27 cellular contexts compared by ENCODE assay signal in the genomic region with DNA sequence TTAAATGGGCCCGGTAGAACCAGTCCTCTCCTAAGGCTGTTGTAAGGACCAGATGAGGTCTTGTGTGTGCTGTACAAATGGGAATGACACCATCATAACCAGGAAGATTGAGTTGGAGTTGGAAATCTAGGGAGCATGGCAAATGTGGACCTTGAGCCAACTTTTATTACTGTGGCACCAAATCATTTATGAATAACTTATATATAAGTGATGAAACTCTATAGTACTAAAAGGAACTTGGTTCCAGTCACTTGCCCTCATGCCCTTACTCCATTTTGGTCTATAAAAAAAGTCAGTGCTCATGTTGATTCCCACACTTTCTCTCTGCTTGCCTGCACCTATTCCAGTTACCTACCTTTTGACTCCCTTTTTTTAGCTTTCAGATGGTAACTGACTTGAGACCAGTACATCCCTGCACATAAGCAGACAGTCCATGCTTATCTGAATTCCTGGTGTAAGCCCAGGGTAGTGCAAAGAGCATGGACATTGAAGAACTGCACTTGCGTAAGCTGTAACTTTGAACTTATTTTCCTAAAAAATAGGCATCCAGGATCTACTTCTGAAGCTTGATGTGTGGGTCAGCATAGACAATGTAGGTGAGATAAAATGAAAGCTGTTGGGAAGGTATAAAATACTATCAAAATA.
DNase-seq lines count a peak whose midpoint lies in the region; ATAC-seq and TF ChIP-seq lines count a peak whose summit lies in the region.
"Had no signal": no experiment of that assay in that cellular context is flagged by ENCODE, and none has a peak within 500 bp of the region (broad histone marks: within the 10 kb centered on the region; RNA-seq: fewer than 3 reads in every experiment).

No MANE protein-coding gene starts in this region.

- no peaks in the 10 kb centered on the region for H3K9me3 ChIP-seq in Caco-2
- H3K9me3 ChIP-seq in ascending aorta: no peaks in the 10 kb centered on the region
- H3K9me3 ChIP-seq in stomach smooth muscle (ENCODE audit: control insufficient read depth in 2 of 2, low read length in 2 of 2): no peaks in the 10 kb centered on the region
- H3K9me3 ChIP-seq: adrenal gland, BLaER1, thyroid gland had no signal

- H3K27me3 ChIP-seq in Caco-2 (replicated peaks; ENCODE audit: control insufficient read depth, insufficient read depth, low read length) (no peaks in the 10 kb centered on the region), ascending aorta (no peaks in the 10 kb centered on the region), stomach smooth muscle (ENCODE audit: control insufficient read depth in 1 of 2, insufficient read depth in 2 of 2, low read length in 2 of 2) (no peaks in the 10 kb centered on the region)
- H3K27me3 ChIP-seq: adrenal gland, BLaER1, thyroid gland had no signal

- no peak overlapping the region for H3K4me3 Mint-ChIP-seq in Caco-2 (ENCODE audit: unreplicated experiment)
- no peak overlapping the region for H3K4me3 Mint-ChIP-seq in mesothelial cell of epicardium
- no peak overlapping the region for H3K4me3 Mint-ChIP-seq in natural killer cell treated with Interleukin-12 subunit alpha and Interleukin-12 subunit beta and Interleukin-15 and Interleukin-18, amount 100 ng/mL, for 72 hours
- H3K4me3 Mint-ChIP-seq: naive thymus-derived CD8-positive, alpha-beta T cell had no signal

- no peak overlapping the region for H3K9ac ChIP-seq in stomach smooth muscle (ENCODE audit: low read length in 2 of 2)
- H3K9ac ChIP-seq: BLaER1 had no signal

- DNase-seq in Caco-2 (no peak), ascending aorta (ENCODE audit: low spot score in 2 of 2) (no peak), mesothelial cell of epicardium (ENCODE audit: low spot score in 2 of 2, unreplicated experiment in 2 of 2) (no peak), 8988T (no peak), NCI-H2107 treated with DMSO at 0.1 percent for 48 hours (lab: John Stamatoyannopoulos, UW; ENCODE audit: unreplicated experiment) (no peak)
- DNase-seq in natural killer cell treated with Interleukin-12 subunit alpha and Interleukin-12 subunit beta and Interleukin-15 and Interleukin-18, amount 100 ng/mL, for 72 hours (ENCODE audit: low spot score): no peak
- DNase-seq: activated CD4-positive, alpha-beta T cell treated with anti-CD3 and anti-CD28 coated beads for 48 hours; activated naive CD4-positive, alpha-beta T cell; activated T-cell treated with anti-CD3 and anti-CD28 coated beads, Interleukin-2, amount 50 U/mL, for 48 hours; COR-L47; DMS79; GOT3; naive thymus-derived CD8-positive, alpha-beta T cell; NCI-H1048; NCI-H1930; NCI-H345; NCI-H774; stimulated activated CD4-positive, alpha-beta T cell treated with anti-CD3 and anti-CD28 coated beads, Interleukin-12 subunit alpha, Interleukin-12 subunit beta, amount 100 ng/mL, for 4 hours; stimulated activated CD4-positive, alpha-beta T cell treated with anti-CD3 and anti-CD28 coated beads, Interleukin-4, amount 100 ng/mL, for 4 hours; stimulated activated naive CD4-positive, alpha-beta T cell treated with Interleukin-2 at 50 U/mL for 16 hours; thyroid gland had no signal

- no peaks in the 10 kb centered on the region for H3K27me3 Mint-ChIP-seq in Caco-2 (ENCODE audit: insufficient read depth, unreplicated experiment)
- no peaks in the 10 kb centered on the region for H3K27me3 Mint-ChIP-seq in mesothelial cell of epicardium (ENCODE audit: low read depth)
- H3K27me3 Mint-ChIP-seq in natural killer cell treated with Interleukin-12 subunit alpha and Interleukin-12 subunit beta and Interleukin-15 and Interleukin-18, amount 100 ng/mL, for 72 hours: peaks cover 27 to 53% of the 10 kb centered on the region in 2 donors

- H3K4me1 ChIP-seq in Caco-2 (peaks cover 67% of the 10 kb centered on the region), ascending aorta (peaks cover 0 to 57% of the 10 kb centered on the region in 2 donors), stomach smooth muscle (ENCODE audit: control insufficient read depth, insufficient read depth, low read length) (peaks cover 53% of the 10 kb centered on the region)
- H3K4me1 ChIP-seq: BLaER1 had no signal

- H3K27ac ChIP-seq in ascending aorta: peak overlapping the region; percentile 80 to 82
- H3K27ac ChIP-seq in stomach smooth muscle (ENCODE audit: low read length): peak overlapping the region; percentile 24
- H3K27ac ChIP-seq: BLaER1, HL-60, SK-N-MC had no signal

- no peak for ATAC-seq in HG03354 (IDR thresholded peaks at IDR 0.05; ENCODE audit: poor library complexity, severe bottlenecking, unreplicated experiment)
- no peak for ATAC-seq in natural killer cell treated with Interleukin-12 subunit alpha and Interleukin-12 subunit beta and Interleukin-15 and Interleukin-18, amount 100 ng/mL, for 72 hours
- ATAC-seq: naive thymus-derived CD8-positive, alpha-beta T cell had no signal

- no TSS peak for BruUV-seq in Caco-2 (replicated peaks; lab: Mats Ljungman, UMichigan)

- CTCF ChIA-PET in Caco-2 (lab: Charles Lee): no interaction called here

- no peak for TF ChIP-seq CTCF in Caco-2 (IDR thresholded peaks at IDR 0.05; ENCODE audit: insufficient read depth in 1 of 2, low read depth in 1 of 2, low read length in 1 of 2, severe bottlenecking in 1 of 2, unreplicated experiment in 1 of 2)
- no peak for TF ChIP-seq CTCF in ascending aorta (IDR thresholded peaks at IDR 0.05)
- no peak for TF ChIP-seq CTCF in mesothelial cell of epicardium (IDR thresholded peaks at IDR 0.05; ENCODE audit: unreplicated experiment)

- H3K4me3 ChIP-seq in Caco-2 (ENCODE audit: low read depth, low read length) (no peak overlapping the region), ascending aorta (no peak overlapping the region), stomach smooth muscle (ENCODE audit: low read length in 2 of 2) (no peak overlapping the region)
- H3K4me3 ChIP-seq: adrenal gland, BLaER1, SK-N-MC, thyroid gland had no signal

- H3K9me3 Mint-ChIP-seq in Caco-2 (ENCODE audit: unreplicated experiment) (no peaks in the 10 kb centered on the region), mesothelial cell of epicardium (no peaks in the 10 kb centered on the region)
- no peaks in the 10 kb centered on the region for H3K9me3 Mint-ChIP-seq in natural killer cell treated with Interleukin-12 subunit alpha and Interleukin-12 subunit beta and Interleukin-15 and Interleukin-18, amount 100 ng/mL, for 72 hours

- POLR2A ChIA-PET in Caco-2 (lab: Charles Lee): no interaction called here

- H3K36me3 ChIP-seq in Caco-2 (ENCODE audit: control insufficient read depth, insufficient read depth, low read length): peaks cover 1% of the 10 kb centered on the region; the same call in 1 of the 2 replicates
- H3K36me3 ChIP-seq in ascending aorta: no peaks in the 10 kb centered on the region
- H3K36me3 ChIP-seq in stomach smooth muscle (ENCODE audit: control insufficient read depth in 2 of 2, insufficient read depth in 2 of 2, low read length in 2 of 2): no peaks in the 10 kb centered on the region
- H3K36me3 ChIP-seq: adrenal gland, thyroid gland had no signal

- intact Hi-C loops in Caco-2 (cut with micrococcal nuclease; ENCODE audit: unreplicated experiment) (loop anchor here (5.0 to 10.0 kb wide), 2 partner anchors 212 to 275 kb away; a partner anchor contains a TSS), ascending aorta (cut with DNase I) (loop anchor here (5.0 kb wide), 3 partner anchors 47 to 212 kb away; a partner anchor contains a TSS)

- H3K27ac Mint-ChIP-seq in Caco-2 (ENCODE audit: unreplicated experiment): peak overlapping the region; percentile 78
- peak overlapping the region; percentile 95 for H3K27ac Mint-ChIP-seq in mesothelial cell of epicardium
- H3K27ac Mint-ChIP-seq in natural killer cell treated with Interleukin-12 subunit alpha and Interleukin-12 subunit beta and Interleukin-15 and Interleukin-18, amount 100 ng/mL, for 72 hours: no peak overlapping the region
- H3K27ac Mint-ChIP-seq: naive thymus-derived CD8-positive, alpha-beta T cell had no signal

- H3K36me3 Mint-ChIP-seq in Caco-2 (ENCODE audit: insufficient read depth, unreplicated experiment): no peaks in the 10 kb centered on the region
- H3K36me3 Mint-ChIP-seq in mesothelial cell of epicardium: peaks cover 10% of the 10 kb centered on the region
- peaks cover 4% of the 10 kb centered on the region for H3K36me3 Mint-ChIP-seq in natural killer cell treated with Interleukin-12 subunit alpha and Interleukin-12 subunit beta and Interleukin-15 and Interleukin-18, amount 100 ng/mL, for 72 hours
- H3K36me3 Mint-ChIP-seq: naive thymus-derived CD8-positive, alpha-beta T cell had no signal

- H3K4me1 Mint-ChIP-seq in Caco-2 (ENCODE audit: low read depth, unreplicated experiment) (peaks cover 55% of the 10 kb centered on the region), mesothelial cell of epicardium (peaks cover 92% of the 10 kb centered on the region)
- peaks cover 5 to 10% of the 10 kb centered on the region in 2 donors for H3K4me1 Mint-ChIP-seq in natural killer cell treated with Interleukin-12 subunit alpha and Interleukin-12 subunit beta and Interleukin-15 and Interleukin-18, amount 100 ng/mL, for 72 hours (ENCODE audit: low read depth in 2 of 2)

Comparison
In these comparisons a context has a peak if more than half of its experiments do, and no peak if none do; other contexts are left out.
1. H3K27ac Mint-ChIP-seq: peak in Caco-2 (single experiment) and mesothelial cell of epicardium (single experiment); none in natural killer cell treated with Interleukin-12 subunit alpha and Interleukin-12 subunit beta and Interleukin-15 and Interleukin-18, amount 100 ng/mL, for 72 hours (0 of 2).